Comparison of ENCODE assay signal across 15 cellular contexts in the genomic region with DNA sequence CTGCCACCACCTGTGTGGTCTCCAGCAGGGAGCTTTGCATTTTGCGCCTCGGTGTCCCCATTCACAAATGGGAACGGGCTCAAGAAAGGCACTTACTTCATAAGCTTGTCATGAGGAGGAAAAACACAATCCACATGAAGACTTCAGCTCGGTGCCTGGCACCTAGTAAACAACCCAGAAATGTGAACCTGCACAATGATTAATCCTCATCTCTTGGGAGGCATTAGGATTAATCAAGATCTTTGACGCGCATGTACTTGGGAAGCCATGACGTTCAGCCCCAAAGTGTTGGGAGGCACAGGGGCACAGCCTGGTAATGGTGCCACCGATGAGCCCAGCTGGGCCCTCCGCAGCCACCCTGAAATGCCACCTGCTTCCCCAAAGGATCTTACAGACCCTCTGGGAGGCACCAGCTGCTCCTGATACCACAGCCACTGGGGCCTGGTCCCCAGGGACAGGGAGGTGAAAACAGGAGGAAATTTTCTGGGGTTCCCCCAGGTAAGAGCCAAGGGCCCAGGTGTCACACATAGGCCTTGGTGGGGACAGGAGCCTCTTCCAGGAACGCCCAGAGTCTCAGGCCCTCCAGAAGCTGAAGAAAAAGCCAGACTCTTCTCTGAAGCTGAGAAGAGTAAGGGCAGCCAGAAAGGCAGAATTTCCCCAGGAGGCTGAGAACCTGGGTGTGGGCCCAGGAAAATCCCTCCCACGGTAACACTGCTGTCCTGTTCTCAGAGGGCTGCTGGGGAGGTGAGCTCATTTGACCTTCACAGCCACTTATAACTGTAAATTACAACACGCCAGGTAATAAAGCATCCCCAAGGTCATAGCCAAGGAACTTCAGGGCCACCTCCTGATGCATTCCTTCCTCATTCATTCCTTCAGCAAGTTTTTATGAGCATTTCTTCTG.
DNase-seq lines count a peak whose midpoint lies in the region; ATAC-seq and TF ChIP-seq lines count a peak whose summit lies in the region.
"Had no signal": no experiment of that assay in that cellular context is flagged by ENCODE, and none has a peak within 500 bp of the region (broad histone marks: within the 10 kb centered on the region; RNA-seq: fewer than 3 reads in every experiment).

No MANE protein-coding gene starts in this region.

- no CpG with 5 or more reads among the region's 12 CpGs for WGBS in trophoblast cell (ENCODE audit: extremely low coverage, insufficient coverage, insufficient read length)
- 93% methylated on average over 12 of the region's 12 CpGs for WGBS in smooth muscle cell (ENCODE audit: low lambda C conversion rate)

- no peak overlapping the region for H3K4ac ChIP-seq in trophoblast cell (ENCODE audit: low read depth, low read length)

- H4K91ac ChIP-seq in trophoblast cell (ENCODE audit: low read depth, low read length): peak overlapping the region; percentile 15

- H3K36me3 ChIP-seq in HEK293 (ENCODE audit: control insufficient read depth in 2 of 2, insufficient read depth in 1 of 2, low read length in 2 of 2) (no peaks in the 10 kb centered on the region), trophoblast cell (ENCODE audit: control insufficient read depth in 1 of 2, insufficient read depth in 2 of 2, low read length in 2 of 2) (no peaks in the 10 kb centered on the region), smooth muscle cell (ENCODE audit: low read depth) (no peaks in the 10 kb centered on the region)

- no peak overlapping the region for H3K27ac ChIP-seq in HEK293 (ENCODE audit: extremely low read depth, low read depth, low read length)
- H3K27ac ChIP-seq in trophoblast cell (ENCODE audit: low read depth, low read length): no peak overlapping the region
- H3K27ac ChIP-seq in smooth muscle cell (ENCODE audit: low read depth): no peak overlapping the region
- H3K27ac ChIP-seq: SK-N-MC had no signal

- H3K4me3 ChIP-seq in HEK293 (ENCODE audit: low read depth, low read length) (no peak overlapping the region), trophoblast cell (ENCODE audit: low read depth, low read length) (no peak overlapping the region), smooth muscle cell (no peak overlapping the region)
- H3K4me3 ChIP-seq: SK-N-MC had no signal

- H2BK120ac ChIP-seq in trophoblast cell (ENCODE audit: insufficient read depth, low read length, poor library complexity): peak overlapping the region; percentile 26

- peaks cover 10% of the 10 kb centered on the region for H3F3A ChIP-seq in smooth muscle cell (ENCODE audit: low read depth)

- H3K4me1 ChIP-seq in HEK293 (ENCODE audit: control insufficient read depth, insufficient read depth, low read length): no peaks in the 10 kb centered on the region
- H3K4me1 ChIP-seq in trophoblast cell (ENCODE audit: control insufficient read depth in 1 of 2, insufficient read depth in 2 of 2, low read length in 2 of 2): peaks cover 19 to 29% of the 10 kb centered on the region in 2 experiments
- peaks cover 3% of the 10 kb centered on the region for H3K4me1 ChIP-seq in smooth muscle cell (ENCODE audit: low read depth)

- no peak overlapping the region for H3K4me2 ChIP-seq in trophoblast cell (ENCODE audit: low read length)
- no peak overlapping the region for H3K4me2 ChIP-seq in smooth muscle cell

- DNase-seq in activated effector memory CD4-positive, alpha-beta T cell treated with anti-CD3 and anti-CD28 coated beads, Interleukin-2, amount 50 U/mL, for 16 hours: peak; percentile 53
- DNase-seq in activated effector memory CD4-positive, alpha-beta T cell treated with Interleukin-2 at 50 U/mL for 16 hours: no peak
- DNase-seq in amniotic epithelial cell (ENCODE audit: low read depth): peak; percentile 25
- no peak for DNase-seq in trophoblast cell
- DNase-seq in smooth muscle cell (lab: John Stamatoyannopoulos, UW; ENCODE audit: unreplicated experiment): no peak
- DNase-seq: ACHN; activated CD4-positive, alpha-beta T cell treated with anti-CD3 and anti-CD28 coated beads, Interleukin-2, amount 10 ng/mL, durations not matched to agents 7 days and 5 days; activated T-cell treated with anti-CD3 and anti-CD28 coated beads, Interleukin-2, amount 50 U/mL, for 72 hours; mesendoderm; NCI-H1436 treated with DMSO at 0.1 percent for 48 hours; NCI-H446 treated with DMSO at 0.1 percent for 48 hours had no signal

- no peaks in the 10 kb centered on the region for H3K9me3 ChIP-seq in HEK293 (ENCODE audit: control insufficient read depth, insufficient read depth, low read depth, low read length)
- peaks cover 14% of the 10 kb centered on the region for H3K9me3 ChIP-seq in trophoblast cell (ENCODE audit: insufficient read depth, low read depth, low read length)
- no peaks in the 10 kb centered on the region for H3K9me3 ChIP-seq in smooth muscle cell (replicated peaks; ENCODE audit: low read depth)

- TF ChIP-seq CTCF in HEK293 (tag by site-specific recombination; IDR thresholded peaks at IDR 0.05) (no peak), smooth muscle cell (IDR thresholded peaks at IDR 0.05; ENCODE audit: borderline replicate concordance, insufficient read depth, poor library complexity, severe bottlenecking) (no peak)

- H2AFZ ChIP-seq in trophoblast cell (ENCODE audit: insufficient read depth, low read length, poor library complexity) (no peak overlapping the region), smooth muscle cell (ENCODE audit: low read depth) (no peak overlapping the region)

- H3K18ac ChIP-seq in trophoblast cell (ENCODE audit: low read length): no peak overlapping the region

- H3K9ac ChIP-seq in trophoblast cell (ENCODE audit: low read length) (no peak overlapping the region), smooth muscle cell (ENCODE audit: low read depth) (no peak overlapping the region)

- no peak overlapping the region for H3K14ac ChIP-seq in trophoblast cell (ENCODE audit: low read length)

- POLR2A ChIA-PET in HEK293 (lab: Yijun Ruan, JAX): no interaction called here

- peak overlapping the region; percentile 10 for H2AK5ac ChIP-seq in trophoblast cell (ENCODE audit: low read length)

- CTCF ChIA-PET in HEK293 (lab: Yijun Ruan, JAX): interaction anchor here (1.3 kb wide), 1 partner anchor 31 kb away, joined by 3 read pairs; no protein-coding TSS in a partner anchor

- H3K79me1 ChIP-seq in trophoblast cell (ENCODE audit: low read length): peaks cover 8% of the 10 kb centered on the region

- ATAC-seq in GM18502 (IDR thresholded peaks at IDR 0.05; ENCODE audit: poor library complexity, unreplicated experiment) (no peak), GM21825 (IDR thresholded peaks at IDR 0.05; ENCODE audit: unreplicated experiment) (no peak)
- ATAC-seq: activated T-cell treated with anti-CD3 and anti-CD28 coated beads, Interleukin-2, amount 50 U/mL, for 72 hours had no signal

- H3K27me3 ChIP-seq in trophoblast cell (ENCODE audit: insufficient read depth, low read length) (no peaks in the 10 kb centered on the region), smooth muscle cell (ENCODE audit: low read depth) (no peaks in the 10 kb centered on the region)

- H4K12ac ChIP-seq in trophoblast cell (ENCODE audit: low read depth, low read length): no peak overlapping the region

- no peaks in the 10 kb centered on the region for H4K20me1 ChIP-seq in smooth muscle cell (ENCODE audit: low read depth)

- H4K8ac ChIP-seq in trophoblast cell (ENCODE audit: low read depth, low read length): no peak overlapping the region

- peak overlapping the region; percentile 46 for H2BK12ac ChIP-seq in trophoblast cell (ENCODE audit: low read length)

- H2BK5ac ChIP-seq in trophoblast cell (ENCODE audit: low read depth, low read length, poor library complexity): no peak overlapping the region

- H3K23ac ChIP-seq in trophoblast cell (ENCODE audit: low read length): no peak overlapping the region

- H3K79me2 ChIP-seq in trophoblast cell (ENCODE audit: control insufficient read depth, insufficient read depth, low read length, poor library complexity) (peaks cover 4% of the 10 kb centered on the region), smooth muscle cell (ENCODE audit: low read depth) (no peaks in the 10 kb centered on the region)

TF ChIP-seq in HEK293, 187 proteins besides CTCF, POLR2A, EP300 and RAD21:
- TF ChIP-seq ZNF146 (tag by site-specific recombination; IDR thresholded peaks at IDR 0.05) (no peak), GLIS1 (tag by site-specific recombination; IDR thresholded peaks at IDR 0.05) (no peak), ZFHX2 (tag by site-specific recombination; conservative IDR thresholded peaks at IDR 0.05) (peak; percentile 30), SALL2 (tag by site-specific recombination; IDR thresholded peaks at IDR 0.05; ENCODE audit: borderline replicate concordance) (no peak), ZSCAN30 (tag by site-specific recombination; IDR thresholded peaks at IDR 0.05) (no peak), ZNF398 (tag by site-specific recombination; IDR thresholded peaks at IDR 0.05) (no peak), EGR2 (tag by site-specific recombination; IDR thresholded peaks at IDR 0.05; ENCODE audit: low read depth) (0 out of 2 replicates have a peak, but pooled peaks have one; percentile 19), ZNF155 (tag by site-specific recombination; IDR thresholded peaks at IDR 0.05) (no peak)

Comparison
In these comparisons a context has a peak if more than half of its experiments do, and no peak if none do; other contexts are left out.
1. DNase-seq: peak in activated effector memory CD4-positive, alpha-beta T cell treated with anti-CD3 and anti-CD28 coated beads, Interleukin-2, amount 50 U/mL, for 16 hours (single experiment) and amniotic epithelial cell (single experiment); none in activated effector memory CD4-positive, alpha-beta T cell treated with Interleukin-2 at 50 U/mL for 16 hours (single experiment), trophoblast cell (0 of 2) and smooth muscle cell (single experiment).